1 cellular context compared by ENCODE assay signal in genomic region chr2:69612707-69613106, GRCh38.
TF ChIP-seq lines count a peak whose summit lies in the region.

No MANE protein-coding gene starts in this region.

TF ChIP-seq in K562, 482 proteins besides CTCF, POLR2A, EP300 and RAD21:
- TF ChIP-seq ATF3 (IDR thresholded peaks at IDR 0.05), result no peak
- no peak for TF ChIP-seq ATF3 (CRISPR knock-in tag; conservative IDR thresholded peaks at IDR 0.05)
- TF ChIP-seq ZNF316 (IDR thresholded peaks at IDR 0.05), result peak; percentile 75
- TF ChIP-seq UBTF (IDR thresholded peaks at IDR 0.05; ENCODE audit: borderline replicate concordance in 1 of 2, low read depth in 2 of 2, low read length in 2 of 2), result no peak
- TF ChIP-seq KAT2B (IDR thresholded peaks at IDR 0.05; ENCODE audit: low read depth, low read length), result no peak
- TF ChIP-seq, protein P1, sequence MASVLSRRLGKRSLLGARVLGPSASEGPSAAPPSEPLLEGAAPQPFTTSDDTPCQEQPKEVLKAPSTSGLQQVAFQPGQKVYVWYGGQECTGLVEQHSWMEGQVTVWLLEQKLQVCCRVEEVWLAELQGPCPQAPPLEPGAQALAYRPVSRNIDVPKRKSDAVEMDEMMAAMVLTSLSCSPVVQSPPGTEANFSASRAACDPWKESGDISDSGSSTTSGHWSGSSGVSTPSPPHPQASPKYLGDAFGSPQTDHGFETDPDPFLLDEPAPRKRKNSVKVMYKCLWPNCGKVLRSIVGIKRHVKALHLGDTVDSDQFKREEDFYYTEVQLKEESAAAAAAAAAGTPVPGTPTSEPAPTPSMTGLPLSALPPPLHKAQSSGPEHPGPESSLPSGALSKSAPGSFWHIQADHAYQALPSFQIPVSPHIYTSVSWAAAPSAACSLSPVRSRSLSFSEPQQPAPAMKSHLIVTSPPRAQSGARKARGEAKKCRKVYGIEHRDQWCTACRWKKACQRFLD (CRISPR knock-in tag; IDR thresholded peaks at IDR 0.05), result no peak
- no peak for TF ChIP-seq BACH1 (tag; IDR thresholded peaks at IDR 0.05)
- TF ChIP-seq JUNB (CRISPR knock-in tag; conservative IDR thresholded peaks at IDR 0.05), result no peak
- no peak for TF ChIP-seq GABPA (tag; conservative IDR thresholded peaks at IDR 0.05; ENCODE audit: low read depth)
- no peak for TF ChIP-seq ZNF175 (CRISPR knock-in tag; IDR thresholded peaks at IDR 0.05; ENCODE audit: low read depth)
- peak; percentile 71; the same call in 1 of the 2 replicates for TF ChIP-seq C11orf30 (IDR thresholded peaks at IDR 0.05; ENCODE audit: low read depth)
- TF ChIP-seq KDM1A (IDR thresholded peaks at IDR 0.05), result no peak
- no peak for TF ChIP-seq NCOA4 (IDR thresholded peaks at IDR 0.05; ENCODE audit: partially characterized antibody)
- TF ChIP-seq EP400 (IDR thresholded peaks at IDR 0.05), result no peak
- peak; percentile 40; the same call in 1 of the 2 replicates for TF ChIP-seq MAFG (tag; conservative IDR thresholded peaks at IDR 0.05)
- no peak for TF ChIP-seq MAZ (CRISPR knock-in tag; conservative IDR thresholded peaks at IDR 0.05 in 1 of 2, IDR thresholded peaks at IDR 0.05 in 1 of 2)
- peak; percentile 12; the same call in 1 of the 2 replicates for TF ChIP-seq MAFF (IDR thresholded peaks at IDR 0.05; ENCODE audit: low read length)
- no peak for TF ChIP-seq RBM22 (IDR thresholded peaks at IDR 0.05; ENCODE audit: low read depth, low read length, poor library complexity, severe bottlenecking)
- TF ChIP-seq THAP7 (CRISPR knock-in tag; IDR thresholded peaks at IDR 0.05), result no peak
- no peak for TF ChIP-seq ZBTB40 (IDR thresholded peaks at IDR 0.05)
- TF ChIP-seq ZBTB40 (CRISPR knock-in tag; IDR thresholded peaks at IDR 0.05), result no peak
- TF ChIP-seq, protein P2, sequence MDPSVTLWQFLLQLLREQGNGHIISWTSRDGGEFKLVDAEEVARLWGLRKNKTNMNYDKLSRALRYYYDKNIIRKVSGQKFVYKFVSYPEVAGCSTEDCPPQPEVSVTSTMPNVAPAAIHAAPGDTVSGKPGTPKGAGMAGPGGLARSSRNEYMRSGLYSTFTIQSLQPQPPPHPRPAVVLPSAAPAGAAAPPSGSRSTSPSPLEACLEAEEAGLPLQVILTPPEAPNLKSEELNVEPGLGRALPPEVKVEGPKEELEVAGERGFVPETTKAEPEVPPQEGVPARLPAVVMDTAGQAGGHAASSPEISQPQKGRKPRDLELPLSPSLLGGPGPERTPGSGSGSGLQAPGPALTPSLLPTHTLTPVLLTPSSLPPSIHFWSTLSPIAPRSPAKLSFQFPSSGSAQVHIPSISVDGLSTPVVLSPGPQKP (CRISPR knock-in tag; IDR thresholded peaks at IDR 0.05), result no peak
- TF ChIP-seq MAFK (IDR thresholded peaks at IDR 0.05; ENCODE audit: low read length), result peak; percentile 26; the same call in 1 of the 2 replicates
- no peak for TF ChIP-seq RBM17 (IDR thresholded peaks at IDR 0.05; ENCODE audit: borderline replicate concordance, low read depth, low read length)
- TF ChIP-seq FOXO4 (CRISPR knock-in tag; IDR thresholded peaks at IDR 0.05), result no peak
- no peak for TF ChIP-seq SMAD1 (IDR thresholded peaks at IDR 0.05; ENCODE audit: low read depth, low read length, partially characterized antibody)
- TF ChIP-seq, protein P3, sequence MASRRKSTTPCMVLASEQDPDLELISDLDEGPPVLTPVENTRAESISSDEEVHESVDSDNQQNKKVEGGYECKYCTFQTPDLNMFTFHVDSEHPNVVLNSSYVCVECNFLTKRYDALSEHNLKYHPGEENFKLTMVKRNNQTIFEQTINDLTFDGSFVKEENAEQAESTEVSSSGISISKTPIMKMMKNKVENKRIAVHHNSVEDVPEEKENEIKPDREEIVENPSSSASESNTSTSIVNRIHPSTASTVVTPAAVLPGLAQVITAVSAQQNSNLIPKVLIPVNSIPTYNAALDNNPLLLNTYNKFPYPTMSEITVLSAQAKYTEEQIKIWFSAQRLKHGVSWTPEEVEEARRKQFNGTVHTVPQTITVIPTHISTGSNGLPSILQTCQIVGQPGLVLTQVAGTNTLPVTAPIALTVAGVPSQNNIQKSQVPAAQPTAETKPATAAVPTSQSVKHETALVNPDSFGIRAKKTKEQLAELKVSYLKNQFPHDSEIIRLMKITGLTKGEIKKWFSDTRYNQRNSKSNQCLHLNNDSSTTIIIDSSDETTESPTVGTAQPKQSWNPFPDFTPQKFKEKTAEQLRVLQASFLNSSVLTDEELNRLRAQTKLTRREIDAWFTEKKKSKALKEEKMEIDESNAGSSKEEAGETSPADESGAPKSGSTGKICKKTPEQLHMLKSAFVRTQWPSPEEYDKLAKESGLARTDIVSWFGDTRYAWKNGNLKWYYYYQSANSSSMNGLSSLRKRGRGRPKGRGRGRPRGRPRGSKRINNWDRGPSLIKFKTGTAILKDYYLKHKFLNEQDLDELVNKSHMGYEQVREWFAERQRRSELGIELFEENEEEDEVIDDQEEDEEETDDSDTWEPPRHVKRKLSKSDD (conservative IDR thresholded peaks at IDR 0.05; ENCODE audit: low read length), result no peak
- no peak for TF ChIP-seq ZNF398 (CRISPR knock-in tag; IDR thresholded peaks at IDR 0.05)
- TF ChIP-seq PML (IDR thresholded peaks at IDR 0.05; ENCODE audit: low read length), result no peak
